In the genomic region with DNA sequence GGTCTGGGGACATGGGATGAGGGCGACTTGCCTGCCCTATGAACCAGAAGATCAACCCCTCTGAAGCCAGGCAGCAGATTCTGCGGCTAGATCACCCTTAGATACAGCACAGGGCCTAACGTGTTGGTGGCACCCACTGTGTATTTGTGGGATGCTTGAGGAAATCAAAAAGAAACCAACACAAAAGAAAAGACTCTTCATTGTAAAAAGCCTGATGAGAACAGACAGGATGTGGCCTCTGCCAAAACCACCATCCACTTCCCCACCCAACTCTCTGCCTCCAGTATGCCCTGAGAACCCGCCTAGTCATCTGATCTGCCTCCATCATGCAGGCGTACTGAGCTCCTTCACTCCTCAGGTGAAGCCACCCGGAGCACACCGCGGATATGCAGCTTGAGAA, we compare ENCODE assay signal across 11 cellular contexts.
DNase-seq lines count a peak whose midpoint lies in the region; ATAC-seq and TF ChIP-seq lines count a peak whose summit lies in the region.
"Had no signal": no experiment of that assay in that cellular context is flagged by ENCODE, and none has a peak within 500 bp of the region (broad histone marks: within the 10 kb centered on the region; RNA-seq: fewer than 3 reads in every experiment).

No MANE protein-coding gene starts in this region.

- no peak overlapping the region for H3K9ac ChIP-seq in DND-41 (ENCODE audit: low read depth, low read length)

- peaks cover 12% of the 10 kb centered on the region for H3K4me1 ChIP-seq in DND-41 (ENCODE audit: insufficient read depth, low read length)
- H3K4me1 ChIP-seq: SJSA1 had no signal

- WGBS in lower leg skin, 2 donors: 91% methylated on average over 8 of the region's 8 CpGs

- intact Hi-C loops in activated naive CD4-positive, alpha-beta T cell treated with anti-CD3 and anti-CD28 coated beads for 36 hours (cut with micrococcal nuclease): loop anchor here (1.0 to 10.0 kb wide), 2 partner anchors 39 to 1399 kb away; a partner anchor contains a TSS
- intact Hi-C loops in lower leg skin (cut with DNase I; ENCODE audit: low total_unique reads): no loop called here

- H4K20me1 ChIP-seq in DND-41 (ENCODE audit: insufficient read depth, low read length): peaks cover 19% of the 10 kb centered on the region

- H3K27ac ChIP-seq in DND-41 (ENCODE audit: low read length): no peak overlapping the region
- H3K27ac ChIP-seq: SJSA1 had no signal

- H3K27me3 Mint-ChIP-seq in T-helper 1 cell treated with Interleukin-12 subunit alpha and Interleukin-12 subunit beta and Interleukin-4 antibody, amounts not matched to agents 30 μg/mL and 1 μg/mL, for 36 hours (ENCODE audit: low read depth): peaks cover 53% of the 10 kb centered on the region
- H3K27me3 Mint-ChIP-seq in activated naive CD4-positive, alpha-beta T cell treated with anti-CD3 and anti-CD28 coated beads for 36 hours (ENCODE audit: low read depth): peaks cover 35% of the 10 kb centered on the region
- H3K27me3 Mint-ChIP-seq: stimulated activated naive B cell treated with anti-CD40 and anti-IgM and Interleukin-4, amounts not matched to agents 10 μg/mL and 1 μg/mL and 100 μg/mL, for 72 hours had no signal

- no peak overlapping the region for H2AFZ ChIP-seq in DND-41 (ENCODE audit: low read depth, low read length)

- peaks cover 4% of the 10 kb centered on the region for H3K36me3 Mint-ChIP-seq in T-helper 1 cell treated with Interleukin-12 subunit alpha and Interleukin-12 subunit beta and Interleukin-4 antibody, amounts not matched to agents 30 μg/mL and 1 μg/mL, for 36 hours (ENCODE audit: low read depth)
- H3K36me3 Mint-ChIP-seq in activated naive CD4-positive, alpha-beta T cell treated with anti-CD3 and anti-CD28 coated beads for 36 hours (ENCODE audit: low read depth): peaks cover 3% of the 10 kb centered on the region
- H3K36me3 Mint-ChIP-seq: stimulated activated naive B cell treated with anti-CD40 and anti-IgM and Interleukin-4, amounts not matched to agents 10 μg/mL and 1 μg/mL and 100 μg/mL, for 72 hours had no signal

- H3K4me2 ChIP-seq in DND-41 (ENCODE audit: insufficient read depth, low read length): no peak overlapping the region

- peaks cover 13% of the 10 kb centered on the region for H3K9me3 Mint-ChIP-seq in T-helper 1 cell treated with Interleukin-12 subunit alpha and Interleukin-12 subunit beta and Interleukin-4 antibody, amounts not matched to agents 30 μg/mL and 1 μg/mL, for 36 hours
- no peaks in the 10 kb centered on the region for H3K9me3 Mint-ChIP-seq in activated naive CD4-positive, alpha-beta T cell treated with anti-CD3 and anti-CD28 coated beads for 36 hours
- H3K9me3 Mint-ChIP-seq: stimulated activated naive B cell treated with anti-CD40 and anti-IgM and Interleukin-4, amounts not matched to agents 10 μg/mL and 1 μg/mL and 100 μg/mL, for 72 hours had no signal

- H3K36me3 ChIP-seq in DND-41 (ENCODE audit: insufficient read depth, low read length): no peaks in the 10 kb centered on the region
- H3K36me3 ChIP-seq: SJSA1 had no signal

- H3K9me3 ChIP-seq in DND-41 (ENCODE audit: insufficient read depth, low read length, severe bottlenecking): no peaks in the 10 kb centered on the region
- H3K9me3 ChIP-seq: SJSA1 had no signal

- TF ChIP-seq CTCF in DND-41 (IDR thresholded peaks at IDR 0.05; ENCODE audit: borderline replicate concordance, extremely low read depth, low read length, poor library complexity, severe bottlenecking): no peak
- TF ChIP-seq CTCF in lower leg skin (IDR thresholded peaks at IDR 0.05): no peak

- H3K27me3 ChIP-seq in DND-41 (ENCODE audit: insufficient read depth, low read length, poor library complexity): peaks cover 26% of the 10 kb centered on the region
- H3K27me3 ChIP-seq: SJSA1 had no signal

- H3K79me2 ChIP-seq in DND-41 (ENCODE audit: insufficient read depth, low read length): no peaks in the 10 kb centered on the region

- ATAC-seq in DND-41 (ENCODE audit: insufficient read depth, low read depth): peak; percentile 96
- no peak for ATAC-seq in GM21737 (IDR thresholded peaks at IDR 0.05; ENCODE audit: unreplicated experiment)
- ATAC-seq in HG03139 (IDR thresholded peaks at IDR 0.05; ENCODE audit: unreplicated experiment): no peak

- DNase-seq in DND-41: peak; percentile 73
- peak; percentile 80 for DNase-seq in activated naive CD4-positive, alpha-beta T cell treated with anti-CD3 and anti-CD28 coated beads for 36 hours
- DNase-seq in stimulated activated CD4-positive, alpha-beta T cell treated with anti-CD3 and anti-CD28 coated beads, Interleukin-4, amount 100 ng/mL, for 24 hours: peak; percentile 19
- DNase-seq in 8988T: no peak
- no peak for DNase-seq in lower leg skin (ENCODE audit: low spot score in 2 of 2)
- DNase-seq: NCI-H2227 treated with DMSO at 0.1 percent for 48 hours; stimulated activated naive B cell treated with anti-CD40 and anti-IgM and Interleukin-4, amounts not matched to agents 10 μg/mL and 1 μg/mL and 100 μg/mL, for 72 hours had no signal

- no peak for TF ChIP-seq POLR2A in lower leg skin (IDR thresholded peaks at IDR 0.05)

- peak overlapping the region; percentile 57 for H3K27ac Mint-ChIP-seq in T-helper 1 cell treated with Interleukin-12 subunit alpha and Interleukin-12 subunit beta and Interleukin-4 antibody, amounts not matched to agents 30 μg/mL and 1 μg/mL, for 36 hours
- no peak overlapping the region for H3K27ac Mint-ChIP-seq in activated naive CD4-positive, alpha-beta T cell treated with anti-CD3 and anti-CD28 coated beads for 36 hours
- H3K27ac Mint-ChIP-seq: stimulated activated naive B cell treated with anti-CD40 and anti-IgM and Interleukin-4, amounts not matched to agents 10 μg/mL and 1 μg/mL and 100 μg/mL, for 72 hours had no signal

- H3K4me3 Mint-ChIP-seq in T-helper 1 cell treated with Interleukin-12 subunit alpha and Interleukin-12 subunit beta and Interleukin-4 antibody, amounts not matched to agents 30 μg/mL and 1 μg/mL, for 36 hours: peak overlapping the region; percentile 22
- no peak overlapping the region for H3K4me3 Mint-ChIP-seq in activated naive CD4-positive, alpha-beta T cell treated with anti-CD3 and anti-CD28 coated beads for 36 hours
- H3K4me3 Mint-ChIP-seq: stimulated activated naive B cell treated with anti-CD40 and anti-IgM and Interleukin-4, amounts not matched to agents 10 μg/mL and 1 μg/mL and 100 μg/mL, for 72 hours had no signal

- H3K4me3 ChIP-seq in DND-41 (ENCODE audit: low read depth in 1 of 2, low read length in 2 of 2) (no peak overlapping the region), lower leg skin (ENCODE audit: low read depth, poor library complexity, severe bottlenecking) (no peak overlapping the region)
- H3K4me3 ChIP-seq: SJSA1 had no signal

- CTCF ChIA-PET in activated naive CD4-positive, alpha-beta T cell treated with anti-CD3 and anti-CD28 coated beads for 36 hours (lab: Charles Lee): no interaction called here

- peaks cover 38% of the 10 kb centered on the region for H3K4me1 Mint-ChIP-seq in T-helper 1 cell treated with Interleukin-12 subunit alpha and Interleukin-12 subunit beta and Interleukin-4 antibody, amounts not matched to agents 30 μg/mL and 1 μg/mL, for 36 hours (ENCODE audit: low read depth)
- H3K4me1 Mint-ChIP-seq in activated naive CD4-positive, alpha-beta T cell treated with anti-CD3 and anti-CD28 coated beads for 36 hours (ENCODE audit: low read depth): peaks cover 27% of the 10 kb centered on the region
- H3K4me1 Mint-ChIP-seq: stimulated activated naive B cell treated with anti-CD40 and anti-IgM and Interleukin-4, amounts not matched to agents 10 μg/mL and 1 μg/mL and 100 μg/mL, for 72 hours had no signal

Comparison
In these comparisons a context has a peak if more than half of its experiments do, and no peak if none do; other contexts are left out.
1. DNase-seq: peak in DND-41 (single experiment), activated naive CD4-positive, alpha-beta T cell treated with anti-CD3 and anti-CD28 coated beads for 36 hours (single experiment) and stimulated activated CD4-positive, alpha-beta T cell treated with anti-CD3 and anti-CD28 coated beads, Interleukin-4, amount 100 ng/mL, for 24 hours (single experiment); none in 8988T (single experiment) and lower leg skin (0 of 2).